ENCODE assay signal across 1 cellular context in genomic region chr20:35579196-35579595, GRCh38.
A peak's percentile ranks its signal among the peaks of the same experiment; 100 is the strongest.
TF ChIP-seq lines count a peak whose summit lies in the region.

No MANE protein-coding gene starts in this region.

TF ChIP-seq in HepG2, 621 proteins besides CTCF, POLR2A, EP300 and RAD21:
- TF ChIP-seq PRDM4 (CRISPR knock-in tag; IDR thresholded peaks at IDR 0.05; ENCODE audit: borderline replicate concordance): no peak
- no peak for TF ChIP-seq CHD2 (IDR thresholded peaks at IDR 0.05; ENCODE audit: low read depth, low read length)
- TF ChIP-seq ZNF350 (CRISPR knock-in tag; IDR thresholded peaks at IDR 0.05; ENCODE audit: borderline replicate concordance, low read depth): 0 out of 2 replicates have a peak, but pooled peaks have one; percentile 19
- TF ChIP-seq ZNF749 (CRISPR knock-in tag; IDR thresholded peaks at IDR 0.05; ENCODE audit: borderline replicate concordance): no peak
- no peak for TF ChIP-seq NCOR1 (IDR thresholded peaks at IDR 0.05; ENCODE audit: borderline replicate concordance, low read length)
- TF ChIP-seq ZNF564 (CRISPR knock-in tag; IDR thresholded peaks at IDR 0.05): no peak
- TF ChIP-seq ZNF552 (CRISPR knock-in tag; IDR thresholded peaks at IDR 0.05; ENCODE audit: borderline replicate concordance): no peak
- no peak for TF ChIP-seq ZNF34 (CRISPR knock-in tag; IDR thresholded peaks at IDR 0.05; ENCODE audit: borderline replicate concordance)
TF ChIP-seq in HepG2: peak in this region for 1.
